16 cellular contexts compared by ENCODE assay signal in the genomic region with DNA sequence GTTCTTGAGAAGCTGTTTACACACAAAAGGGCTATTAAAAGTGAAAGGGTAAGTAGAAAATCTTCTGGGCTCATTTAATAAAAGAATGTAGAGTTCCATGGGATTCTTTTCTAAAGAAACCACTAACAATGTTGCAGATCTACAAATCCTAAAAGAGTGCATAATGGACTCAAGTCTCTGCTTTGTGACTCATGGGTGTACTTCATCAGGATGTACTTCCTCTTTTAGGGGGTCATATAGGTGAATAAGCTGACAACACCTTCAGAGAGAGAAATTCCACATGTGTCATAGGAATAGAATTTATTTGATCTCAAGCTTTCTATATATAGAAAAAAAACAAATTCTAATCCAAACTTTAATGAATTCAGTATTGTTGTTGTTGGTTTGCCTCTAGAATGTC.
DNase-seq lines count a peak whose midpoint lies in the region; ATAC-seq and TF ChIP-seq lines count a peak whose summit lies in the region.
"Had no signal": no experiment of that assay in that cellular context is flagged by ENCODE, and none has a peak within 500 bp of the region (broad histone marks: within the 10 kb centered on the region; RNA-seq: fewer than 3 reads in every experiment).

No MANE protein-coding gene starts in this region.

- H3K27ac ChIP-seq in Peyer's patch = no peak overlapping the region
- H3K27ac ChIP-seq: upper lobe of right lung had no signal

- DNase-seq in Caki2 (ENCODE audit: low read depth) (peak; percentile 4), kidney epithelial cell (ENCODE audit: low read depth) (peak; percentile 94), sciatic nerve (ENCODE audit: low spot score) (no peak), OCI-M2 (lab: John Stamatoyannopoulos, UW; ENCODE audit: unreplicated experiment) (no peak), Peyer's patch (no peak)
- no peak for DNase-seq in activated naive CD8-positive, alpha-beta T cell treated with anti-CD3 and anti-CD28 coated beads for 36 hours
- no peak for DNase-seq in activated CD8-positive, alpha-beta memory T cell treated with anti-CD3 and anti-CD28 coated beads, Interleukin-2, amount 50 U/mL, for 4 hours
- DNase-seq: activated naive CD4-positive, alpha-beta T cell treated with Interleukin-2 at 50 U/mL for 16 hours; CD4-positive, alpha-beta T cell; H7; NCI-H1105; NCI-H526 treated with DMSO at 0.1 percent for 48 hours; sigmoid colon; upper lobe of right lung had no signal

- H3K9me3 Mint-ChIP-seq in activated naive CD8-positive, alpha-beta T cell treated with anti-CD3 and anti-CD28 coated beads for 36 hours = peaks cover 4% of the 10 kb centered on the region
- H3K9me3 Mint-ChIP-seq: CD4-positive, alpha-beta T cell; dendritic cell treated with granulocyte-macrophage colony-stimulating factor and Interleukin-4, amounts not matched to agents 40 ng/mL and 50 ng/mL, for 4 days had no signal

- TF ChIP-seq CTCF in kidney epithelial cell (IDR thresholded peaks at IDR 0.05; ENCODE audit: insufficient read depth, low read length, poor library complexity, severe bottlenecking) = no peak
- TF ChIP-seq CTCF in Peyer's patch (IDR thresholded peaks at IDR 0.05) = no peak

- ATAC-seq in HG03060 (IDR thresholded peaks at IDR 0.05; ENCODE audit: low read depth, unreplicated experiment) (peak; percentile 47), sciatic nerve (no peak)
- ATAC-seq: upper lobe of right lung had no signal

- no peaks in the 10 kb centered on the region for H3K4me1 ChIP-seq in Peyer's patch

- peaks cover 21% of the 10 kb centered on the region for H3K4me1 Mint-ChIP-seq in activated naive CD8-positive, alpha-beta T cell treated with anti-CD3 and anti-CD28 coated beads for 36 hours

- H3K36me3 ChIP-seq in kidney epithelial cell (ENCODE audit: control insufficient read depth, insufficient read depth, low read length) (no peaks in the 10 kb centered on the region), Peyer's patch (no peaks in the 10 kb centered on the region)
- H3K36me3 ChIP-seq: sigmoid colon, upper lobe of right lung had no signal

- in situ Hi-C loops in Caki2 (cut with HindIII; ENCODE audit: low pct_unique_long_range_greater_than_20kb, low sequenced_read_pairs) = no loop called here

- H3K27me3 Mint-ChIP-seq in activated naive CD8-positive, alpha-beta T cell treated with anti-CD3 and anti-CD28 coated beads for 36 hours = no peaks in the 10 kb centered on the region
- H3K27me3 Mint-ChIP-seq: CD4-positive, alpha-beta T cell; dendritic cell treated with granulocyte-macrophage colony-stimulating factor and Interleukin-4, amounts not matched to agents 40 ng/mL and 50 ng/mL, for 4 days had no signal

- intact Hi-C loops in sciatic nerve (cut with DNase I) = no loop called here

- H3K9me3 ChIP-seq in Peyer's patch = no peaks in the 10 kb centered on the region
- H3K9me3 ChIP-seq: sigmoid colon, upper lobe of right lung had no signal

- H3K4me3 Mint-ChIP-seq in activated naive CD8-positive, alpha-beta T cell treated with anti-CD3 and anti-CD28 coated beads for 36 hours = no peak overlapping the region
- H3K4me3 Mint-ChIP-seq: CD4-positive, alpha-beta T cell; dendritic cell treated with granulocyte-macrophage colony-stimulating factor and Interleukin-4, amounts not matched to agents 40 ng/mL and 50 ng/mL, for 4 days had no signal

- H3K4me3 ChIP-seq in kidney epithelial cell (ENCODE audit: low read depth, low read length) = no peak overlapping the region
- no peak overlapping the region for H3K4me3 ChIP-seq in Peyer's patch
- H3K4me3 ChIP-seq: sigmoid colon, upper lobe of right lung had no signal

- no peaks in the 10 kb centered on the region for H3K27me3 ChIP-seq in kidney epithelial cell (ENCODE audit: control insufficient read depth, insufficient read depth, low read length)
- no peaks in the 10 kb centered on the region for H3K27me3 ChIP-seq in Peyer's patch
- H3K27me3 ChIP-seq: sigmoid colon, upper lobe of right lung had no signal

- H3K27ac Mint-ChIP-seq in activated naive CD8-positive, alpha-beta T cell treated with anti-CD3 and anti-CD28 coated beads for 36 hours = peak overlapping the region; percentile 51
- H3K27ac Mint-ChIP-seq: CD4-positive, alpha-beta T cell; dendritic cell treated with granulocyte-macrophage colony-stimulating factor and Interleukin-4, amounts not matched to agents 40 ng/mL and 50 ng/mL, for 4 days had no signal

- no peak for TF ChIP-seq POLR2A in Peyer's patch (IDR thresholded peaks at IDR 0.05)

- H3K36me3 Mint-ChIP-seq in activated naive CD8-positive, alpha-beta T cell treated with anti-CD3 and anti-CD28 coated beads for 36 hours = peaks cover 12% of the 10 kb centered on the region

Comparison
In these comparisons a context has a peak if more than half of its experiments do, and no peak if none do; other contexts are left out.
1. DNase-seq: peak in Caki2 (single experiment) and kidney epithelial cell (single experiment); none in activated naive CD8-positive, alpha-beta T cell treated with anti-CD3 and anti-CD28 coated beads for 36 hours (single experiment), sciatic nerve (single experiment), activated CD8-positive, alpha-beta memory T cell treated with anti-CD3 and anti-CD28 coated beads, Interleukin-2, amount 50 U/mL, for 4 hours (single experiment), OCI-M2 (single experiment) and Peyer's patch (0 of 3).